Comparison of ENCODE assay signal across 9 cellular contexts in the genomic region with DNA sequence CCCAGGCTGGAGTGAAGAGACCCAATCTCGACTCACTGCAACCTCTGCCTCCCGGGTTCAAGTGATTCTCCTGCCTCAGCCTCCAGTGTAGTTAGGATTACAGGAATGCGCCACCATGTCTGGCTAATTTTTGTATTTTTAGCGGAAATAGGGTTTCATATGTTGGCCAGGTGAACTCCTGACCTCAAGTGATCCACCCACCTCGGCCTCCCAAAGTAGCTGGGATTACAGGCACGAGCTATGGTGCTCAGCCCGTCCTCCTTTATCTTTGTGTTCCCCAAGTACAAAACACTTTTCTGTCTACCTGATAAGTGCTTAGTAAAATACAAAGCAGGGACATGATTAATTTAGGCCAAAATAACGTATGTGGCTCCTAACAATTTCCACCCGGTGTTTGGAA.
DNase-seq lines count a peak whose midpoint lies in the region; ATAC-seq and TF ChIP-seq lines count a peak whose summit lies in the region.
"Had no signal": no experiment of that assay in that cellular context is flagged by ENCODE, and none has a peak within 500 bp of the region (broad histone marks: within the 10 kb centered on the region; RNA-seq: fewer than 3 reads in every experiment).

No MANE protein-coding gene starts in this region.

- no peak for DNase-seq in activated T-cell treated with anti-CD3 and anti-CD28 coated beads, Interleukin-2, amount 50 U/mL, for 24 hours
- no peak for DNase-seq in activated T-cell treated with anti-CD3 and anti-CD28 coated beads, Interleukin-2, amount 50 U/mL, for 1 hour
- DNase-seq in activated CD4-positive, alpha-beta memory T cell treated with anti-CD3 and anti-CD28 coated beads, Interleukin-2, amount 10 ng/mL, durations not matched to agents 7 days and 5 days = peak; percentile 34
- DNase-seq in immature natural killer cell (no peak), suprapubic skin (ENCODE audit: low spot score in 2 of 2) (no peak), midbrain (lab: John Stamatoyannopoulos, UW) (no peak), caudate nucleus (lab: John Stamatoyannopoulos, UW) (no peak)
- DNase-seq: WERI-Rb-1 had no signal

- no peaks in the 10 kb centered on the region for H3K27me3 ChIP-seq in suprapubic skin

- no peak for ATAC-seq in HG03432 (IDR thresholded peaks at IDR 0.05; ENCODE audit: unreplicated experiment)

- POLR2A ChIA-PET in activated CD4-positive, alpha-beta memory T cell treated with anti-CD3 and anti-CD28 coated beads, Interleukin-2, amount 10 ng/mL, durations not matched to agents 7 days and 5 days (lab: Charles Lee) = interaction anchor here (1.0 to 7.6 kb wide), 14 partner anchors 9 to 703 kb away, joined by 3 to 343 read pairs (median 40); partner anchors contain the start of gene STK17B

- H3K36me3 Mint-ChIP-seq in activated T-cell treated with anti-CD3 and anti-CD28 coated beads, Interleukin-2, amount 50 U/mL, for 24 hours (ENCODE audit: low read depth) = no peaks in the 10 kb centered on the region
- H3K36me3 Mint-ChIP-seq in activated CD4-positive, alpha-beta memory T cell treated with anti-CD3 and anti-CD28 coated beads, Interleukin-2, amount 10 ng/mL, durations not matched to agents 7 days and 5 days (ENCODE audit: low read depth) = peaks cover 24% of the 10 kb centered on the region
- H3K36me3 Mint-ChIP-seq in immature natural killer cell = peaks cover 0 to 2% (median 0%) of the 10 kb centered on the region in 3 donors

- H3K4me3 ChIP-seq in suprapubic skin = no peak overlapping the region

- peaks cover 88% of the 10 kb centered on the region for H3K4me1 Mint-ChIP-seq in activated T-cell treated with anti-CD3 and anti-CD28 coated beads, Interleukin-2, amount 50 U/mL, for 24 hours (ENCODE audit: low read depth)
- peaks cover 75% of the 10 kb centered on the region for H3K4me1 Mint-ChIP-seq in activated CD4-positive, alpha-beta memory T cell treated with anti-CD3 and anti-CD28 coated beads, Interleukin-2, amount 10 ng/mL, durations not matched to agents 7 days and 5 days
- H3K4me1 Mint-ChIP-seq in immature natural killer cell = peaks cover 50 to 64% of the 10 kb centered on the region in 2 donors

- H3K27ac ChIP-seq in suprapubic skin = peak overlapping the region; percentile 2
- no peak overlapping the region for H3K27ac ChIP-seq in caudate nucleus (ENCODE audit: low read depth, low read length)
- H3K27ac ChIP-seq: WERI-Rb-1 had no signal

- peak overlapping the region; percentile 95 for H3K27ac Mint-ChIP-seq in activated T-cell treated with anti-CD3 and anti-CD28 coated beads, Interleukin-2, amount 50 U/mL, for 24 hours
- H3K27ac Mint-ChIP-seq in activated CD4-positive, alpha-beta memory T cell treated with anti-CD3 and anti-CD28 coated beads, Interleukin-2, amount 10 ng/mL, durations not matched to agents 7 days and 5 days = peak overlapping the region; percentile 88
- peak overlapping the region; percentile 83 to 94 (median 91) for H3K27ac Mint-ChIP-seq in immature natural killer cell

- peaks cover 22% of the 10 kb centered on the region for H3K4me1 ChIP-seq in suprapubic skin

- H3K36me3 ChIP-seq in suprapubic skin = no peaks in the 10 kb centered on the region
- H3K36me3 ChIP-seq: WERI-Rb-1 had no signal

- no peaks in the 10 kb centered on the region for H3K9me3 ChIP-seq in suprapubic skin

- H3K27me3 Mint-ChIP-seq in activated T-cell treated with anti-CD3 and anti-CD28 coated beads, Interleukin-2, amount 50 U/mL, for 24 hours = no peaks in the 10 kb centered on the region
- H3K27me3 Mint-ChIP-seq in activated CD4-positive, alpha-beta memory T cell treated with anti-CD3 and anti-CD28 coated beads, Interleukin-2, amount 10 ng/mL, durations not matched to agents 7 days and 5 days = no peaks in the 10 kb centered on the region
- no peaks in the 10 kb centered on the region for H3K27me3 Mint-ChIP-seq in immature natural killer cell (ENCODE audit: low read depth in 3 of 3)

- 76% methylated on average over 9 of the region's 9 CpGs for WGBS in suprapubic skin

- CTCF ChIA-PET in activated CD4-positive, alpha-beta memory T cell treated with anti-CD3 and anti-CD28 coated beads, Interleukin-2, amount 10 ng/mL, durations not matched to agents 7 days and 5 days (lab: Charles Lee) = interaction anchor here (0.6 to 5.9 kb wide), 9 partner anchors 14 to 194 kb away, joined by 3 to 61 read pairs (median 4); partner anchors contain the start of genes DNAH7 and STK17B

- no peaks in the 10 kb centered on the region for H3K9me3 Mint-ChIP-seq in activated T-cell treated with anti-CD3 and anti-CD28 coated beads, Interleukin-2, amount 50 U/mL, for 24 hours
- peaks cover 1% of the 10 kb centered on the region for H3K9me3 Mint-ChIP-seq in activated CD4-positive, alpha-beta memory T cell treated with anti-CD3 and anti-CD28 coated beads, Interleukin-2, amount 10 ng/mL, durations not matched to agents 7 days and 5 days
- no peaks in the 10 kb centered on the region for H3K9me3 Mint-ChIP-seq in immature natural killer cell

- TF ChIP-seq EP300 in suprapubic skin (IDR thresholded peaks at IDR 0.05) = no peak

- no peak for TF ChIP-seq POLR2A in suprapubic skin (IDR thresholded peaks at IDR 0.05)

- H3K4me3 Mint-ChIP-seq in activated T-cell treated with anti-CD3 and anti-CD28 coated beads, Interleukin-2, amount 50 U/mL, for 24 hours = peak overlapping the region; percentile 77
- peak overlapping the region; percentile 76 for H3K4me3 Mint-ChIP-seq in activated CD4-positive, alpha-beta memory T cell treated with anti-CD3 and anti-CD28 coated beads, Interleukin-2, amount 10 ng/mL, durations not matched to agents 7 days and 5 days
- H3K4me3 Mint-ChIP-seq in immature natural killer cell = peak overlapping the region; percentile 57 to 83 (median 76)

- TF ChIP-seq CTCF in suprapubic skin (IDR thresholded peaks at IDR 0.05) = no peak
